In genomic region chr6:31737315-31738047, GRCh38 we compare ENCODE assay signal across 1 cellular context.
TF ChIP-seq lines count a peak whose summit lies in the region.

No MANE protein-coding gene starts in this region.

TF ChIP-seq in K562, 482 proteins besides CTCF, POLR2A, EP300 and RAD21 (continued from another document and continues in another):
- TF ChIP-seq ZNF592 (IDR thresholded peaks at IDR 0.05) (no peak), KDM4B (IDR thresholded peaks at IDR 0.05; ENCODE audit: borderline replicate concordance in 2 of 2, low read depth in 1 of 2) (no peak), SIX5 (IDR thresholded peaks at IDR 0.05; ENCODE audit: borderline replicate concordance in 1 of 2, insufficient read depth in 1 of 2, low read depth in 1 of 2, low read length in 2 of 2) (no peak), HINFP (tag; conservative IDR thresholded peaks at IDR 0.05; ENCODE audit: low read depth) (no peak), FOSL1 (tag; conservative IDR thresholded peaks at IDR 0.05) (no peak), TFE3 (CRISPR knock-in tag; IDR thresholded peaks at IDR 0.05) (no peak), STAT5B (CRISPR knock-in tag; IDR thresholded peaks at IDR 0.05) (no peak), MIER1 (IDR thresholded peaks at IDR 0.05; ENCODE audit: low read depth) (no peak), CBFA2T3 (IDR thresholded peaks at IDR 0.05) (no peak), CHD1 (IDR thresholded peaks at IDR 0.05; ENCODE audit: low read length) (peak; percentile 25), BRD4 (IDR thresholded peaks at IDR 0.05) (peak; percentile 83; the same call in 1 of the 2 replicates), ZKSCAN1 (IDR thresholded peaks at IDR 0.05; ENCODE audit: low read depth, low read length) (no peak; the same call in 1 of the 2 replicates), POLR2G (IDR thresholded peaks at IDR 0.05; ENCODE audit: low read depth, low read length) (no peak; the same call in 1 of the 2 replicates), ZNF280B (CRISPR knock-in tag; IDR thresholded peaks at IDR 0.05) (peak; percentile 66; the same call in 1 of the 2 replicates), RFX5 (IDR thresholded peaks at IDR 0.05; ENCODE audit: low read depth, low read length) (no peak), GTF2F1 (IDR thresholded peaks at IDR 0.05; ENCODE audit: low read depth, low read length) (no peak), ETV5 (CRISPR knock-in tag; IDR thresholded peaks at IDR 0.05; ENCODE audit: low read depth) (no peak), RBM17 (IDR thresholded peaks at IDR 0.05; ENCODE audit: borderline replicate concordance, low read depth, low read length) (no peak), RUNX1 (IDR thresholded peaks at IDR 0.05; ENCODE audit: low read depth) (no peak), ZNF41 (CRISPR knock-in tag; conservative IDR thresholded peaks at IDR 0.05) (no peak), DEAF1 (CRISPR knock-in tag; IDR thresholded peaks at IDR 0.05) (peak; percentile 34), GATAD2A (IDR thresholded peaks at IDR 0.05) (no peak), TGIF2 (CRISPR knock-in tag; IDR thresholded peaks at IDR 0.05) (no peak), HNRNPUL1 (IDR thresholded peaks at IDR 0.05; ENCODE audit: low read length) (no peak), MYNN (IDR thresholded peaks at IDR 0.05) (no peak), MYNN (CRISPR knock-in tag; IDR thresholded peaks at IDR 0.05) (no peak), TRIM25 (IDR thresholded peaks at IDR 0.05; ENCODE audit: borderline replicate concordance) (peak; percentile 92; the same call in 1 of the 2 replicates), EGR1 (conservative IDR thresholded peaks at IDR 0.05) (no peak), NCOA2 (IDR thresholded peaks at IDR 0.05; ENCODE audit: partially characterized antibody in 2 of 2) (no peak), RFX1 (IDR thresholded peaks at IDR 0.05) (no peak), HEY1 (CRISPR knock-in tag; IDR thresholded peaks at IDR 0.05; ENCODE audit: borderline replicate concordance) (peak; percentile 50), NONO (IDR thresholded peaks at IDR 0.05; ENCODE audit: low read depth in 2 of 2, low read length in 1 of 2) (no peak), RBBP5 (IDR thresholded peaks at IDR 0.05; ENCODE audit: borderline replicate concordance, insufficient read depth, low read length, poor library complexity, severe bottlenecking) (peak; percentile 57), THRB (CRISPR knock-in tag; conservative IDR thresholded peaks at IDR 0.05) (peak; percentile 43; the same call in 1 of the 2 replicates), ZNF449 (CRISPR knock-in tag; IDR thresholded peaks at IDR 0.05) (no peak), MBD1 (CRISPR knock-in tag; IDR thresholded peaks at IDR 0.05) (no peak), NR1H2 (CRISPR knock-in tag; IDR thresholded peaks at IDR 0.05) (0 out of 2 replicates have a peak, but pooled peaks have one; percentile 78), ZNF583 (CRISPR knock-in tag; IDR thresholded peaks at IDR 0.05) (no peak), ZNF384 (IDR thresholded peaks at IDR 0.05; ENCODE audit: low read depth, low read length) (no peak; the same call in 1 of the 2 replicates), CCNT2 (IDR thresholded peaks at IDR 0.05; ENCODE audit: borderline replicate concordance, extremely low read depth, insufficient read length, low read depth, low read length) (no peak), DMBX1 (CRISPR knock-in tag; IDR thresholded peaks at IDR 0.05; ENCODE audit: borderline replicate concordance) (peak; percentile 75), FOXA1 (IDR thresholded peaks at IDR 0.05; ENCODE audit: borderline replicate concordance) (no peak), ETS1 (conservative IDR thresholded peaks at IDR 0.05; ENCODE audit: control insufficient read depth, low read depth, low read length) (no peak), TOE1 (IDR thresholded peaks at IDR 0.05; ENCODE audit: borderline replicate concordance) (no peak), TOE1 (CRISPR knock-in tag; IDR thresholded peaks at IDR 0.05; ENCODE audit: borderline replicate concordance, low read depth) (0 out of 2 replicates have a peak, but pooled peaks have one; percentile 51), SMAD2 (IDR thresholded peaks at IDR 0.05; ENCODE audit: low read depth, low read length) (no peak), KDM1A (IDR thresholded peaks at IDR 0.05) (no peak), MAX (CRISPR knock-in tag; IDR thresholded peaks at IDR 0.05) (no peak)
